Comparison of ENCODE assay signal across 24 cellular contexts in genomic region chr3:95615592-95616310, GRCh38.
A peak's percentile ranks its signal among the peaks of the same experiment; 100 is the strongest.
DNase-seq lines count a peak whose midpoint lies in the region; ATAC-seq, FAIRE-seq and TF ChIP-seq lines count a peak whose summit lies in the region.
"Had no signal": no experiment of that assay in that cellular context is flagged by ENCODE, and none has a peak within 500 bp of the region (broad histone marks: within the 10 kb centered on the region; RNA-seq: fewer than 3 reads in every experiment).

No MANE protein-coding gene starts in this region.

- WGBS in A549 (ENCODE audit: missing lambda C conversion rate): 44% methylated on average over 4 of the region's 4 CpGs

- TF ChIP-seq POLR2A in A549 (IDR thresholded peaks at IDR 0.05; ENCODE audit: low read length): no peak

- CTCF ChIA-PET in A549 (lab: Yijun Ruan, JAX): no interaction called here

- H3K4me1 ChIP-seq in A549: peaks cover 29% of the 10 kb centered on the region
- H3K4me1 ChIP-seq: BLaER1 treated with 17β-estradiol and CSF1 and Interleukin-3, amounts not matched to agents 10 nM and 100 nM; Caco-2; esophagus muscularis mucosa; foreskin keratinocyte; SJCRH30 had no signal

- peak overlapping the region; percentile 57 for H3K4me2 ChIP-seq in A549
- H3K4me2 ChIP-seq: BLaER1 treated with 17β-estradiol and CSF1 and Interleukin-3, amounts not matched to agents 10 nM and 100 nM had no signal

- ATAC-seq in A549: peak; percentile 47 to 78; a peak in 3 of 6 replicates
- ATAC-seq in SK-N-SH treated with all-trans-retinoic acid at 6 μM for 48 hours: no peak
- no peak for ATAC-seq in HG02973 (IDR thresholded peaks at IDR 0.05; ENCODE audit: unreplicated experiment)
- ATAC-seq: activated CD8-positive, alpha-beta memory T cell treated with anti-CD3 and anti-CD28 coated beads, Interleukin-2, amount 10 ng/mL, durations not matched to agents 7 days and 5 days; foreskin keratinocyte; GM12878; left lobe of liver; Panc1; T-cell had no signal

- POLR2A ChIA-PET in A549 (lab: Yijun Ruan, JAX): interaction anchor here (0.6 kb wide), 1 partner anchor 1547 kb away, joined by 3 read pairs; no protein-coding TSS in a partner anchor

- H3K4me3 ChIP-seq in A549: no peak overlapping the region
- H3K4me3 ChIP-seq: BLaER1 treated with 17β-estradiol and CSF1 and Interleukin-3, amounts not matched to agents 10 nM and 100 nM; esophagus muscularis mucosa; GM12878; SJCRH30 had no signal

- DNase-seq in A549 (ENCODE audit: low read depth in 1 of 2, low spot score in 1 of 2) (peak in 1 of 2 experiments; percentile 67), G401 (ENCODE audit: low spot score) (peak; percentile 66), NCI-H69 (lab: John Stamatoyannopoulos, UW) (peak; percentile 22), glomerular visceral epithelial cell (ENCODE audit: extremely low spot score) (peak; percentile 57), NK-92 (lab: John Stamatoyannopoulos, UW; ENCODE audit: unreplicated experiment) (no peak), D721Med (ENCODE audit: insufficient read length, low spot score) (no peak)
- DNase-seq: activated CD4-positive, CD25-positive, alpha-beta regulatory T cell; activated CD8-positive, alpha-beta memory T cell treated with anti-CD3 and anti-CD28 coated beads, Interleukin-2, amount 10 ng/mL, durations not matched to agents 7 days and 5 days; activated naive CD4-positive, alpha-beta T cell treated with anti-CD3 and anti-CD28 coated beads, Interleukin-2, amount 50 U/mL, for 16 hours; Caco-2; cortex of kidney; mesendoderm; naive B cell; stimulated activated naive CD4-positive, alpha-beta T cell; T-cell had no signal

- peak; percentile 56 for FAIRE-seq in A549 (lab: Jason Lieb, UNC)
- no peak for FAIRE-seq in D721Med (lab: Jason Lieb, UNC)
- FAIRE-seq: GM12878 had no signal

- TF ChIP-seq EP300 in A549 (IDR thresholded peaks at IDR 0.05): no peak

- H3K9me3 ChIP-seq in A549: no peaks in the 10 kb centered on the region
- H3K9me3 ChIP-seq: BLaER1 treated with 17β-estradiol and CSF1 and Interleukin-3, amounts not matched to agents 10 nM and 100 nM; Caco-2; esophagus muscularis mucosa; SJCRH30 had no signal

- TF ChIP-seq RAD21 in A549 (conservative IDR thresholded peaks at IDR 0.05 in 1 of 2, IDR thresholded peaks at IDR 0.05 in 1 of 2): no peak

- H3K27ac ChIP-seq in A549: peak overlapping the region; percentile 54 to 58
- H3K27ac ChIP-seq: BLaER1 treated with 17β-estradiol and CSF1 and Interleukin-3, amounts not matched to agents 10 nM and 100 nM; esophagus muscularis mucosa; foreskin keratinocyte; SJCRH30 had no signal

- TF ChIP-seq CTCF in A549 (IDR thresholded peaks at IDR 0.05): no peak
- TF ChIP-seq CTCF in D721Med (IDR thresholded peaks at IDR 0.05; ENCODE audit: insufficient read depth, missing control alignments): no peak

- in situ Hi-C loops in G401 (cut with HindIII; ENCODE audit: low sequenced_read_pairs): no loop called here

TF ChIP-seq in A549, 52 proteins besides CTCF, POLR2A, EP300 and RAD21:
- no peak for TF ChIP-seq FOSL2 (IDR thresholded peaks at IDR 0.05)
- TF ChIP-seq FOSL2 (CRISPR knock-in tag; IDR thresholded peaks at IDR 0.05): 0 out of 2 replicates have a peak, but pooled peaks have one; percentile 7
- TF ChIP-seq MAX (IDR thresholded peaks at IDR 0.05): no peak

TF ChIP-seq in SK-N-SH treated with all-trans-retinoic acid at 6 μM for 48 hours, 23 proteins besides CTCF, POLR2A, EP300 and RAD21:
- TF ChIP-seq CSDC2 (CRISPR knock-in tag; IDR thresholded peaks at IDR 0.05): no peak
- TF ChIP-seq ZFP30 (CRISPR knock-in tag; IDR thresholded peaks at IDR 0.05): no peak
- TF ChIP-seq ZC3H10 (CRISPR knock-in tag; IDR thresholded peaks at IDR 0.05): no peak
- no peak for TF ChIP-seq PATZ1 (CRISPR knock-in tag; IDR thresholded peaks at IDR 0.05; ENCODE audit: borderline replicate concordance)
- no peak for TF ChIP-seq ZFP3 (CRISPR knock-in tag; IDR thresholded peaks at IDR 0.05)
- no peak for TF ChIP-seq GLIS3 (CRISPR knock-in tag; IDR thresholded peaks at IDR 0.05)

Comparison
In these comparisons a context has a peak if more than half of its experiments do, and no peak if none do; other contexts are left out.
1. ATAC-seq: peak in A549 (2 of 2); none in SK-N-SH treated with all-trans-retinoic acid at 6 μM for 48 hours (single experiment) and HG02973 (single experiment).
2. DNase-seq: peak in G401 (single experiment), NCI-H69 (single experiment) and glomerular visceral epithelial cell (single experiment); none in NK-92 (single experiment) and D721Med (single experiment).